9 cellular contexts compared by ENCODE assay signal in genomic region chr17:60135951-60136666, GRCh38. TPM values are rescaled to one million over a fixed set of nuclear protein-coding genes. Genes with fewer than 3 reads are reported as not detected.
DNase-seq lines count a peak whose midpoint lies in the region; FAIRE-seq and TF ChIP-seq lines count a peak whose summit lies in the region.
"Had no signal": no experiment of that assay in that cellular context is flagged by ENCODE, and none has a peak within 500 bp of the region (broad histone marks: within the 10 kb centered on the region; RNA-seq: fewer than 3 reads in every experiment).

No MANE protein-coding gene starts in this region.

- intact Hi-C loops in activated CD4-positive, alpha-beta T cell treated with anti-CD3 and anti-CD28 coated beads, Interleukin-2, amount 10 ng/mL, durations not matched to agents 24 days and 14 days (cut with micrococcal nuclease): no loop called here
- intact Hi-C loops in kidney (cut with DNase I) (no loop called here), stomach (cut with DNase I; ENCODE audit: low total_unique reads) (loop anchor here (10.0 kb wide), 1 partner anchor 299 kb away; no protein-coding TSS in a partner anchor)

- peaks cover 4% of the 10 kb centered on the region for H3K9me3 Mint-ChIP-seq in activated CD4-positive, alpha-beta T cell treated with anti-CD3 and anti-CD28 coated beads, Interleukin-2, amount 10 ng/mL, durations not matched to agents 24 days and 14 days
- H3K9me3 Mint-ChIP-seq in activated naive CD8-positive, alpha-beta T cell treated with anti-CD3 and anti-CD28 coated beads for 36 hours: peaks cover 4% of the 10 kb centered on the region

- no peaks in the 10 kb centered on the region for H3K36me3 ChIP-seq in kidney (ENCODE audit: control insufficient read depth in 1 of 2, insufficient read depth in 2 of 2, low read length in 2 of 2)
- peaks cover 0 to 8% (median 0%) of the 10 kb centered on the region in 4 donors for H3K36me3 ChIP-seq in stomach

- WGBS in stomach, 5 donors: 76 to 85% (median 79%) methylated on average over 13 of the region's 13 CpGs

- no peak overlapping the region for H3K27ac ChIP-seq in kidney (ENCODE audit: low read depth in 2 of 2, low read length in 2 of 2)
- H3K27ac ChIP-seq in stomach: no peak overlapping the region
- no peak overlapping the region for H3K27ac ChIP-seq in substantia nigra (ENCODE audit: low read depth, low read length, poor library complexity, severe bottlenecking)

- H3K4me1 Mint-ChIP-seq in activated CD4-positive, alpha-beta T cell treated with anti-CD3 and anti-CD28 coated beads, Interleukin-2, amount 10 ng/mL, durations not matched to agents 24 days and 14 days: peaks cover 29% of the 10 kb centered on the region
- peaks cover 24% of the 10 kb centered on the region for H3K4me1 Mint-ChIP-seq in activated naive CD8-positive, alpha-beta T cell treated with anti-CD3 and anti-CD28 coated beads for 36 hours

- no peak for DNase-seq in activated CD4-positive, alpha-beta T cell treated with anti-CD3 and anti-CD28 coated beads, Interleukin-2, amount 10 ng/mL, durations not matched to agents 24 days and 14 days
- DNase-seq in activated CD4-positive, alpha-beta T cell treated with anti-CD3 and anti-CD28 coated beads for 48 hours: no peak
- DNase-seq in activated naive CD8-positive, alpha-beta T cell treated with anti-CD3 and anti-CD28 coated beads for 36 hours: no peak
- DNase-seq in kidney (peak; percentile 30), stomach (no peak), substantia nigra (lab: John Stamatoyannopoulos, UW) (no peak), GM12892 (ENCODE audit: insufficient read length) (no peak), SKM-1 treated with dmso at 0.1 percent for 144 hours (lab: John Stamatoyannopoulos, UW; ENCODE audit: unreplicated experiment) (no peak)

- peaks cover 5 to 7% of the 10 kb centered on the region in 2 donors for H3K4me1 ChIP-seq in kidney (ENCODE audit: control insufficient read depth in 1 of 2, insufficient read depth in 1 of 2, low read depth in 1 of 2, low read length in 2 of 2)
- H3K4me1 ChIP-seq in stomach: peaks cover 22 to 51% (median 37%) of the 10 kb centered on the region in 4 donors

- H3K27ac Mint-ChIP-seq in activated CD4-positive, alpha-beta T cell treated with anti-CD3 and anti-CD28 coated beads, Interleukin-2, amount 10 ng/mL, durations not matched to agents 24 days and 14 days: no peak overlapping the region
- H3K27ac Mint-ChIP-seq in activated naive CD8-positive, alpha-beta T cell treated with anti-CD3 and anti-CD28 coated beads for 36 hours: no peak overlapping the region

- peaks cover 38% of the 10 kb centered on the region for H3K27me3 Mint-ChIP-seq in activated CD4-positive, alpha-beta T cell treated with anti-CD3 and anti-CD28 coated beads, Interleukin-2, amount 10 ng/mL, durations not matched to agents 24 days and 14 days
- H3K27me3 Mint-ChIP-seq in activated naive CD8-positive, alpha-beta T cell treated with anti-CD3 and anti-CD28 coated beads for 36 hours: peaks cover 47% of the 10 kb centered on the region

- H3K27me3 ChIP-seq in stomach: peaks cover 10 to 41% (median 28%) of the 10 kb centered on the region in 3 donors

- peak overlapping the region; percentile 96 for H3K4me3 Mint-ChIP-seq in activated CD4-positive, alpha-beta T cell treated with anti-CD3 and anti-CD28 coated beads, Interleukin-2, amount 10 ng/mL, durations not matched to agents 24 days and 14 days
- H3K4me3 Mint-ChIP-seq in activated naive CD8-positive, alpha-beta T cell treated with anti-CD3 and anti-CD28 coated beads for 36 hours: peak overlapping the region; percentile 92

- H3K9me3 ChIP-seq in kidney (ENCODE audit: control insufficient read depth in 1 of 2, low read length in 2 of 2): no peaks in the 10 kb centered on the region
- H3K9me3 ChIP-seq in stomach: no peaks in the 10 kb centered on the region

- FAIRE-seq in kidney (lab: Jason Lieb, UNC) (no peak), GM12892 (lab: Jason Lieb, UNC) (no peak)

- H3K9ac ChIP-seq in kidney (ENCODE audit: low read length in 2 of 2): no peak overlapping the region

- no peak for TF ChIP-seq EP300 in stomach (IDR thresholded peaks at IDR 0.05)

- peak overlapping the region; percentile 2 to 94 for H3K4me3 ChIP-seq in kidney (ENCODE audit: low read length in 2 of 2)
- peak overlapping the region; percentile 59 to 80 (median 70) for H3K4me3 ChIP-seq in stomach

- peaks cover 11% of the 10 kb centered on the region for H3K36me3 Mint-ChIP-seq in activated CD4-positive, alpha-beta T cell treated with anti-CD3 and anti-CD28 coated beads, Interleukin-2, amount 10 ng/mL, durations not matched to agents 24 days and 14 days (ENCODE audit: low read depth)
- H3K36me3 Mint-ChIP-seq in activated naive CD8-positive, alpha-beta T cell treated with anti-CD3 and anti-CD28 coated beads for 36 hours: peaks cover 20% of the 10 kb centered on the region

- TF ChIP-seq CTCF in kidney (IDR thresholded peaks at IDR 0.05; ENCODE audit: borderline replicate concordance, extremely low read depth, insufficient read depth) (no peak), stomach (IDR thresholded peaks at IDR 0.05) (no peak)

- TF ChIP-seq POLR2A in stomach (IDR thresholded peaks at IDR 0.05) (no peak), GM12892 (IDR thresholded peaks at IDR 0.05; ENCODE audit: low read depth, low read length) (no peak)

RNA-seq across cellular contexts. Expression of gene CA4, which starts 13.7 kb away (rescaled TPM):
- not detected in 2 replicates for total RNA-seq in activated CD4-positive, alpha-beta T cell treated with anti-CD3 and anti-CD28 coated beads, Interleukin-2, amount 10 ng/mL, durations not matched to agents 24 days and 14 days
- not detected for total RNA-seq in activated naive CD8-positive, alpha-beta T cell treated with anti-CD3 and anti-CD28 coated beads for 36 hours
- total RNA-seq in kidney (25.3 TPM), stomach (10 to 100 TPM in 1 of 5 donors, under 1 TPM in 1, not detected in 3; 0.92 to 30.1 TPM)
- polyA plus RNA-seq in kidney (ENCODE audit: insufficient read depth, low read depth, low replicate concordance) (102 TPM), stomach (1 to 10 TPM in 2 of 3 donors, under 1 TPM in 1; 0.87 to 4.7 (median 3.0) TPM)
- not detected for polyA plus RNA-seq in GM12892 (2012; ENCODE audit: missing spikeins)
- total RNA-seq: T-helper 2 cell treated with Interferon-gamma antibody and Interleukin-4, amounts not matched to agents 100 ng/mL and 5 ng/mL, for 36 hours had no signal

RNA-seq across cellular contexts. Expression of gene HEATR6, which starts 57.4 kb away (rescaled TPM):
- 32.4 and 33.7 TPM in 2 replicates for total RNA-seq in activated CD4-positive, alpha-beta T cell treated with anti-CD3 and anti-CD28 coated beads, Interleukin-2, amount 10 ng/mL, durations not matched to agents 24 days and 14 days
- 10 to 100 TPM; 18.6 to 24.2 TPM for total RNA-seq in activated naive CD8-positive, alpha-beta T cell treated with anti-CD3 and anti-CD28 coated beads for 36 hours
- total RNA-seq in kidney: 27.6 TPM
- polyA plus RNA-seq in kidney (ENCODE audit: insufficient read depth, low read depth, low replicate concordance): 4.4 TPM
- total RNA-seq in stomach: 10 to 100 TPM in 3 of 5 donors, 1 to 10 TPM in 2; 4.1 to 58.2 (median 11.7) TPM
- 1 to 10 TPM; 2.1 to 7.6 (median 2.7) TPM for polyA plus RNA-seq in stomach
- polyA plus RNA-seq in GM12892 (2012; ENCODE audit: missing spikeins): 7.3 TPM
